In genomic region chr10:120098242-120098930, GRCh38 we compare ENCODE assay signal across 1 cellular context.
TF ChIP-seq lines count a peak whose summit lies in the region.

No MANE protein-coding gene starts in this region.

TF ChIP-seq in HEK293, 187 proteins besides CTCF, POLR2A, EP300 and RAD21 (continued from another document):
- TF ChIP-seq ZBTB44 (tag by site-specific recombination; IDR thresholded peaks at IDR 0.05) (0 out of 2 replicates have a peak, but pooled peaks have one; percentile 3), ZNF16 (tag by site-specific recombination; IDR thresholded peaks at IDR 0.05; ENCODE audit: low read depth) (no peak)
